16 cellular contexts compared by ENCODE assay signal in genomic region chr13:98519976-98520375, GRCh38. TPM values are rescaled to one million over a fixed set of nuclear protein-coding genes. Genes with fewer than 3 reads are reported as not detected.
DNase-seq lines count a peak whose midpoint lies in the region; ATAC-seq, FAIRE-seq and TF ChIP-seq lines count a peak whose summit lies in the region.
"Had no signal": no experiment of that assay in that cellular context is flagged by ENCODE, and none has a peak within 500 bp of the region (broad histone marks: within the 10 kb centered on the region; RNA-seq: fewer than 3 reads in every experiment).

No MANE protein-coding gene starts in this region.

- no peak overlapping the region for H3K4me3 ChIP-seq in astrocyte (ENCODE audit: insufficient read depth, low read depth, low read length)
- H3K4me3 ChIP-seq in neutrophil (ENCODE audit: low read depth in 1 of 2, low read length in 1 of 2): no peak overlapping the region
- H3K4me3 ChIP-seq: sigmoid colon had no signal

- H3K4me1 Mint-ChIP-seq in activated T-cell treated with anti-CD3 and anti-CD28 coated beads, Interleukin-2, amount 50 U/mL, for 24 hours (ENCODE audit: low read depth): peaks cover 100% of the 10 kb centered on the region
- H3K4me1 Mint-ChIP-seq in HFFc6 (ENCODE audit: low read depth) (peaks cover 53% of the 10 kb centered on the region), astrocyte (ENCODE audit: low read depth, unreplicated experiment) (peaks cover 45% of the 10 kb centered on the region)

- peaks cover 2% of the 10 kb centered on the region for H3K36me3 ChIP-seq in astrocyte (ENCODE audit: insufficient read depth, low read length)
- H3K36me3 ChIP-seq in neutrophil: peaks cover 10% of the 10 kb centered on the region

- DNase-seq in activated T-cell treated with anti-CD3 and anti-CD28 coated beads, Interleukin-2, amount 50 U/mL, for 24 hours: no peak
- DNase-seq in activated T-cell treated with anti-CD3 and anti-CD28 coated beads, Interleukin-2, amount 50 U/mL, for 1 hour: no peak
- DNase-seq in HFFc6 (no peak), astrocyte (ENCODE audit: low read depth) (no peak), NCI-H69 (lab: John Stamatoyannopoulos, UW) (no peak), NCI-H2171 (lab: John Stamatoyannopoulos, UW) (no peak)
- DNase-seq: cerebellar nuclear complex; hypothalamus; kidney glomerular epithelial cell; NCI-H1092 treated with DMSO at 0.1 percent for 48 hours; NCI-H2107; sigmoid colon; stimulated activated CD4-positive, alpha-beta T cell treated with anti-CD3 and anti-CD28 coated beads, Interleukin-2, amount 100 ng/mL, for 24 hours had no signal

- no peak overlapping the region for H3K4me3 Mint-ChIP-seq in activated T-cell treated with anti-CD3 and anti-CD28 coated beads, Interleukin-2, amount 50 U/mL, for 24 hours
- H3K4me3 Mint-ChIP-seq in HFFc6 (no peak overlapping the region), astrocyte (ENCODE audit: unreplicated experiment) (no peak overlapping the region)

- peaks cover 80% of the 10 kb centered on the region for H4K20me1 ChIP-seq in astrocyte (ENCODE audit: insufficient read depth, low read length)

- no peak for ATAC-seq in HG03354 (IDR thresholded peaks at IDR 0.05; ENCODE audit: poor library complexity, severe bottlenecking, unreplicated experiment)
- ATAC-seq: HCT116 had no signal

- H3K27me3 ChIP-seq in astrocyte (ENCODE audit: insufficient read depth, low read length) (no peaks in the 10 kb centered on the region), neutrophil (no peaks in the 10 kb centered on the region)
- H3K27me3 ChIP-seq: sigmoid colon had no signal

- H3K9me3 Mint-ChIP-seq in activated T-cell treated with anti-CD3 and anti-CD28 coated beads, Interleukin-2, amount 50 U/mL, for 24 hours: no peaks in the 10 kb centered on the region
- no peaks in the 10 kb centered on the region for H3K9me3 Mint-ChIP-seq in HFFc6
- no peaks in the 10 kb centered on the region for H3K9me3 Mint-ChIP-seq in astrocyte (ENCODE audit: unreplicated experiment)

- peaks cover 47% of the 10 kb centered on the region for H3K36me3 Mint-ChIP-seq in activated T-cell treated with anti-CD3 and anti-CD28 coated beads, Interleukin-2, amount 50 U/mL, for 24 hours (ENCODE audit: low read depth)
- H3K36me3 Mint-ChIP-seq in HFFc6 (ENCODE audit: low read depth) (peaks cover 10% of the 10 kb centered on the region), astrocyte (ENCODE audit: low read depth, unreplicated experiment) (peaks cover 6% of the 10 kb centered on the region)

- peak overlapping the region; percentile 95 for H3K27ac Mint-ChIP-seq in activated T-cell treated with anti-CD3 and anti-CD28 coated beads, Interleukin-2, amount 50 U/mL, for 24 hours
- H3K27ac Mint-ChIP-seq in HFFc6 (peak overlapping the region; percentile 49), astrocyte (ENCODE audit: unreplicated experiment) (peak overlapping the region; percentile 20)

- no peak for FAIRE-seq in astrocyte (lab: Jason Lieb, UNC)

- H3K27me3 Mint-ChIP-seq in activated T-cell treated with anti-CD3 and anti-CD28 coated beads, Interleukin-2, amount 50 U/mL, for 24 hours: no peaks in the 10 kb centered on the region
- no peaks in the 10 kb centered on the region; the same call in 1 of the 2 replicates for H3K27me3 Mint-ChIP-seq in HFFc6 (ENCODE audit: insufficient read depth)
- H3K27me3 Mint-ChIP-seq in astrocyte (ENCODE audit: low read depth, unreplicated experiment): no peaks in the 10 kb centered on the region

- H3K4me2 ChIP-seq in astrocyte (ENCODE audit: low read length): no peak overlapping the region

- H3K79me2 ChIP-seq in astrocyte (ENCODE audit: insufficient read depth, low read length): peaks cover 94% of the 10 kb centered on the region

- TF ChIP-seq CTCF in HFFc6 (IDR thresholded peaks at IDR 0.05): no peak
- no peak for TF ChIP-seq CTCF in astrocyte (IDR thresholded peaks at IDR 0.05; ENCODE audit: insufficient read depth, low read depth, low read length)
- TF ChIP-seq CTCF in neutrophil (IDR thresholded peaks at IDR 0.05): no peak

- no peak overlapping the region for H2AFZ ChIP-seq in astrocyte (ENCODE audit: low read depth, low read length)

- H3K27ac ChIP-seq in astrocyte (ENCODE audit: low read depth, low read length): no peak overlapping the region
- H3K27ac ChIP-seq in neutrophil: peak overlapping the region; percentile 7
- H3K27ac ChIP-seq: sigmoid colon had no signal

- H3K9ac ChIP-seq in astrocyte (ENCODE audit: low read length): no peak overlapping the region

- H3K9me3 ChIP-seq in astrocyte (ENCODE audit: insufficient read depth, low read depth, low read length): no peaks in the 10 kb centered on the region
- H3K9me3 ChIP-seq in neutrophil: no peaks in the 10 kb centered on the region
- H3K9me3 ChIP-seq: sigmoid colon had no signal

- H3K4me1 ChIP-seq in astrocyte (ENCODE audit: insufficient read depth, low read length): no peaks in the 10 kb centered on the region
- peaks cover 11 to 25% of the 10 kb centered on the region in 2 experiments for H3K4me1 ChIP-seq in neutrophil (ENCODE audit: control insufficient read depth in 1 of 2, insufficient read depth in 1 of 2, low read depth in 1 of 2, low read length in 1 of 2)

RNA-seq across cellular contexts. Expression of gene STK24, which starts 56.9 kb away (rescaled TPM):
- 10 to 100 TPM; 72.2 to 89.8 (median 80.5) TPM for total RNA-seq in HFFc6 (2021; fragmentation: NEBNext Ultra II Directional; extraction: Animal tissue kit (Norgen Biotek cat#: 25700))
- total RNA-seq in astrocyte: 86.2 and 96.1 TPM in 2 replicates

Comparison
In these comparisons a context has a peak if more than half of its experiments do, and no peak if none do; other contexts are left out.
1. H3K27ac Mint-ChIP-seq: peak in every context shown above with its lines; median percentile 95 in activated T-cell treated with anti-CD3 and anti-CD28 coated beads, Interleukin-2, amount 50 U/mL, for 24 hours; 49 in HFFc6; 20 in astrocyte.